Comparison of ENCODE assay signal across 6 cellular contexts in the genomic region with DNA sequence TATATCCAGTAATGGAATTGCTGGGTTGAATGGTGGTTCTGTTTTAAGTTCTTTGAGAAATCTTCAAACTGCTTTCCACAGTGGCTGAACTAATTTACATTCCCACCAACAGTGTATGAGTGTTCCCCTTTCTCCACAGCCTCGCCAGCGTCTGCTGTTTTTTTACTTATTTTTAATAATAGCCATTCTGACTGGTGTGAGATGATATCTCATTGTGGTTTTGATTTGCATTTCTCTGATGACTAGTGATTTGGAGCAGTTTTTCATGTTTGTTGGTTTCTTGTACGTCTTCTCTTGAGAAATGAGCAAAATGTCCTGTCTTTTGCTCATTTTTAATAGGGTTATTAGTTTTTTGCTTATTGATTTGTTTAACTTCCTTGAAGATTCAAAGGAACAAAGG. TPM values are rescaled to one million over a fixed set of nuclear protein-coding genes. Genes with fewer than 3 reads are reported as not detected.
"Had no signal": no experiment of that assay in that cellular context is flagged by ENCODE, and none has a peak within 500 bp of the region (broad histone marks: within the 10 kb centered on the region; RNA-seq: fewer than 3 reads in every experiment).

No MANE protein-coding gene starts in this region.

RNA-seq across cellular contexts. Expression of a gene that starts 38.1 kb away (rescaled TPM):
- total RNA-seq: GM23338, H1, H9, HT1080 had no signal
- polyA plus RNA-seq: H1, HepG2, IgD-negative memory B cell had no signal
